14 cellular contexts compared by ENCODE assay signal in the genomic region with DNA sequence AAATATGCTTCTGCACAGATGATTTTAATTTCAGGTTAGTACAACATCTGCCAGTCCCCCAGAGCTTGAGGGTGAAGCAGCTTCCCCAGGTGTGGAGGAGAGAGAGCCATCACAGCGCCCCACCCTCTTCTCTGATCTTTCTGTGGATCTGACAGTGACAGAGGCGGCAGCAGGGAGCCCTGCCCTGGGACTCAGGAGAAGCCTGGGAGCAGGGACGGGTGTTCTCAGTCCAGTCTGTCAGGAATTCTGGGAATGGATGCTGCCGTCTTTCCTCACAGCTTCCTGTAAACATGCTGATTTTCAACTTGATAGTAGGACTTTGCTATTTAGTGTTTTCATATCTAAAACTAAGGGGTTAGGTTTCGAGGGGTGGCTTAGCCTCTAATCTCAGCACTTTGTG. TPM values are rescaled to one million over a fixed set of nuclear protein-coding genes. Genes with fewer than 3 reads are reported as not detected.
DNase-seq lines count a peak whose midpoint lies in the region; ATAC-seq and TF ChIP-seq lines count a peak whose summit lies in the region.
"Had no signal": no experiment of that assay in that cellular context is flagged by ENCODE, and none has a peak within 500 bp of the region (broad histone marks: within the 10 kb centered on the region; RNA-seq: fewer than 3 reads in every experiment).

No MANE protein-coding gene starts in this region.

- H2BK12ac ChIP-seq in neuronal stem cell (ENCODE audit: low read length), result no peak overlapping the region

- H3K4ac ChIP-seq in neuronal stem cell (ENCODE audit: low read length), result no peak overlapping the region

- H3K36me3 ChIP-seq in neuronal stem cell (replicated peaks in 1 of 2; ENCODE audit: control insufficient read depth in 2 of 2, insufficient read depth in 2 of 2, low read length in 2 of 2) (no peaks in the 10 kb centered on the region), gastroesophageal sphincter (no peaks in the 10 kb centered on the region)
- H3K36me3 ChIP-seq: left ventricle myocardium inferior, neutrophil had no signal

- no peak overlapping the region for H4K8ac ChIP-seq in neuronal stem cell (ENCODE audit: low read depth, low read length)

- WGBS in neuronal stem cell (ENCODE audit: extremely low coverage in 2 of 2, insufficient read length in 2 of 2, insufficient replicate concordance in 1 of 2), 2 donors, result no CpG with 5 or more reads among the region's 5 CpGs
- WGBS in gastroesophageal sphincter (ENCODE audit: low coverage in 1 of 2), 2 donors, result 23 to 33% methylated on average over 3 to 5 of the region's 5 CpGs

- H3K23ac ChIP-seq in neuronal stem cell (ENCODE audit: low read depth, low read length, poor library complexity), result no peak overlapping the region

- ATAC-seq in gastroesophageal sphincter (no peak), GM18907 (IDR thresholded peaks at IDR 0.05; ENCODE audit: unreplicated experiment) (no peak)

- TF ChIP-seq EP300 in gastroesophageal sphincter (IDR thresholded peaks at IDR 0.05), result no peak

- H2AK5ac ChIP-seq in neuronal stem cell (ENCODE audit: low read depth, low read length), result no peak overlapping the region

- H2BK120ac ChIP-seq in neuronal stem cell (ENCODE audit: low read depth, low read length), result no peak overlapping the region

- DNase-seq in HT-29 (ENCODE audit: low spot score) (peak; percentile 22), NCI-H2171 treated with DMSO at 0.1 percent for 48 hours (lab: John Stamatoyannopoulos, UW) (peak; percentile 77), fibroblast of villous mesenchyme (ENCODE audit: low read depth) (peak; percentile 79), neuronal stem cell (ENCODE audit: low spot score) (no peak), activated T-cell treated with anti-CD3 and anti-CD28 coated beads for 4 hours (no peak)
- DNase-seq: activated effector memory CD4-positive, alpha-beta T cell treated with Interleukin-2 at 50 U/mL for 16 hours; DND-41; left ventricle myocardium inferior; NCI-H345; retina had no signal

- H2BK15ac ChIP-seq in neuronal stem cell (ENCODE audit: low read length), result no peak overlapping the region

- no peak overlapping the region for H3K18ac ChIP-seq in neuronal stem cell (ENCODE audit: low read length)

- H2BK5ac ChIP-seq in neuronal stem cell (ENCODE audit: low read length), result no peak overlapping the region

- H3K27me3 ChIP-seq in neuronal stem cell (ENCODE audit: control insufficient read depth in 3 of 3, insufficient read depth in 3 of 3, low read depth in 1 of 3, low read length in 3 of 3), result no peaks in the 10 kb centered on the region
- no peaks in the 10 kb centered on the region for H3K27me3 ChIP-seq in gastroesophageal sphincter
- H3K27me3 ChIP-seq: neutrophil had no signal

- TF ChIP-seq CTCF in fibroblast of villous mesenchyme (IDR thresholded peaks at IDR 0.05; ENCODE audit: insufficient read depth, low read depth, low read length) (no peak), gastroesophageal sphincter (IDR thresholded peaks at IDR 0.05) (no peak)

- H3K14ac ChIP-seq in neuronal stem cell (ENCODE audit: low read length), result no peak overlapping the region

- H3K4me3 ChIP-seq in fibroblast of villous mesenchyme (ENCODE audit: low read depth, low read length), result no peak overlapping the region
- no peak overlapping the region for H3K4me3 ChIP-seq in neuronal stem cell (ENCODE audit: low read length in 2 of 2)
- no peak overlapping the region for H3K4me3 ChIP-seq in gastroesophageal sphincter
- H3K4me3 ChIP-seq: left ventricle myocardium inferior had no signal

- H4K91ac ChIP-seq in neuronal stem cell (ENCODE audit: low read depth, low read length, poor library complexity), result no peak overlapping the region

- TF ChIP-seq POLR2A in gastroesophageal sphincter (IDR thresholded peaks at IDR 0.05), result no peak

- H3K27ac ChIP-seq in neuronal stem cell (replicated peaks; ENCODE audit: low read length) (no peak overlapping the region), gastroesophageal sphincter (no peak overlapping the region)
- H3K27ac ChIP-seq: left ventricle myocardium inferior, neutrophil, RWPE1 had no signal

- no peak overlapping the region for H3K9ac ChIP-seq in neuronal stem cell (ENCODE audit: low read depth, low read length, poor library complexity)

- no peaks in the 10 kb centered on the region for H3K79me1 ChIP-seq in neuronal stem cell (ENCODE audit: low read depth, low read length)

- H3K4me1 ChIP-seq in neuronal stem cell (ENCODE audit: control insufficient read depth in 2 of 2, insufficient read depth in 1 of 2, low read depth in 1 of 2, low read length in 2 of 2) (peaks cover 0 to 4% of the 10 kb centered on the region in 2 donors), gastroesophageal sphincter (no peaks in the 10 kb centered on the region)
- H3K4me1 ChIP-seq: left ventricle myocardium inferior had no signal

- H3K4me2 ChIP-seq in neuronal stem cell (ENCODE audit: insufficient read depth, low read length, poor library complexity, severe bottlenecking), result no peak overlapping the region

- peak overlapping the region; percentile 30 for H2AFZ ChIP-seq in neuronal stem cell (ENCODE audit: low read length)

- H3K9me3 ChIP-seq in neuronal stem cell (replicated peaks in 1 of 2; ENCODE audit: control insufficient read depth in 2 of 2, insufficient read depth in 1 of 2, low read depth in 1 of 2, low read length in 2 of 2), result no peaks in the 10 kb centered on the region
- no peaks in the 10 kb centered on the region for H3K9me3 ChIP-seq in gastroesophageal sphincter
- H3K9me3 ChIP-seq: left ventricle myocardium inferior, neutrophil had no signal

RNA-seq across cellular contexts. Expression of gene RAB8B, which starts 11.4 kb away (rescaled TPM):
- total RNA-seq in HT-29 (2014; rRNA removed; shearing (Covaris generic)), result 1.6 and 3.4 TPM in 2 replicates
- total RNA-seq in fibroblast of villous mesenchyme (71.5 and 97.2 TPM in 2 replicates), gastroesophageal sphincter (10 to 100 TPM; 26.1 to 48.1 (median 33.0) TPM)
- 94.7 TPM for polyA plus RNA-seq in neuronal stem cell (2013, experiment 1 of 2)
- 90.1 TPM for polyA plus RNA-seq in neuronal stem cell (2013, experiment 2 of 2)

RNA-seq across cellular contexts. Expression of gene RPS27L, which starts 20.8 kb away (rescaled TPM):
- 35.0 and 43.7 TPM in 2 replicates for total RNA-seq in HT-29 (2014; rRNA removed; shearing (Covaris generic))
- total RNA-seq in fibroblast of villous mesenchyme, result 219 and 308 TPM in 2 replicates
- polyA plus RNA-seq in neuronal stem cell (2013, experiment 1 of 2), result 199 TPM
- 200 TPM for polyA plus RNA-seq in neuronal stem cell (2013, experiment 2 of 2)
- total RNA-seq in gastroesophageal sphincter, result 100 to 1,000 TPM in 3 of 4 donors, 10 to 100 TPM in 1; 85.1 to 118 (median 106) TPM

RNA-seq across cellular contexts. Expression of gene LACTB, which starts 56.4 kb away (rescaled TPM):
- total RNA-seq in HT-29 (2014; rRNA removed; shearing (Covaris generic)), result 5.3 TPM in 2 replicates
- total RNA-seq in fibroblast of villous mesenchyme (31.6 and 63.5 TPM in 2 replicates), gastroesophageal sphincter (10 to 100 TPM; 15.6 to 20.8 (median 17.3) TPM)
- 8.2 TPM for polyA plus RNA-seq in neuronal stem cell (2013, experiment 1 of 2)
- 7.0 TPM for polyA plus RNA-seq in neuronal stem cell (2013, experiment 2 of 2)

Comparison
In these comparisons a context has a peak if more than half of its experiments do, and no peak if none do; other contexts are left out.
1. DNase-seq: peak in HT-29 (single experiment), NCI-H2171 treated with DMSO at 0.1 percent for 48 hours (single experiment) and fibroblast of villous mesenchyme (single experiment); none in neuronal stem cell (single experiment) and activated T-cell treated with anti-CD3 and anti-CD28 coated beads for 4 hours (single experiment).